Comparison of ENCODE assay signal across 8 cellular contexts in genomic region chr9:34665109-34665380, GRCh38. TPM values are rescaled to one million over a fixed set of nuclear protein-coding genes. Genes with fewer than 3 reads are reported as not detected.
DNase-seq lines count a peak whose midpoint lies in the region; ATAC-seq and TF ChIP-seq lines count a peak whose summit lies in the region.

No MANE protein-coding gene starts in this region.

- peak overlapping the region; percentile 28 to 83 for H3K27ac ChIP-seq in SK-N-SH (ENCODE audit: low read depth in 2 of 2, low read length in 1 of 2)
- no peak overlapping the region for H3K27ac ChIP-seq in HUES6 (ENCODE audit: low read depth, low read length)
- peak overlapping the region; percentile 73 for H3K27ac ChIP-seq in duodenal mucosa (ENCODE audit: low read depth, low read length)

- peak overlapping the region; percentile 92 for H3K4me2 ChIP-seq in SK-N-SH

- H3K36me3 Mint-ChIP-seq in osteocyte (ENCODE audit: unreplicated experiment): peaks cover 4% of the 10 kb centered on the region

- no peaks in the 10 kb centered on the region for H3K27me3 Mint-ChIP-seq in osteocyte (ENCODE audit: unreplicated experiment)

- no peaks in the 10 kb centered on the region for H3K9me2 ChIP-seq in SK-N-SH

- peak overlapping the region; percentile 88 for H3K4me3 Mint-ChIP-seq in osteocyte (ENCODE audit: unreplicated experiment)

- TF ChIP-seq RAD21 in SK-N-SH (IDR thresholded peaks at IDR 0.05; ENCODE audit: low read length): no peak

- H3K9me3 Mint-ChIP-seq in osteocyte (ENCODE audit: unreplicated experiment): no peaks in the 10 kb centered on the region

- no peaks in the 10 kb centered on the region for H3K27me3 ChIP-seq in SK-N-SH (ENCODE audit: insufficient read depth)
- H3K27me3 ChIP-seq in HUES6 (ENCODE audit: control insufficient read depth, insufficient read depth, low read length): no peaks in the 10 kb centered on the region
- H3K27me3 ChIP-seq in duodenal mucosa (ENCODE audit: control insufficient read depth in 1 of 2, insufficient read depth in 2 of 2, low read length in 2 of 2): no peaks in the 10 kb centered on the region

- H3K9me3 ChIP-seq in SK-N-SH (no peaks in the 10 kb centered on the region), HUES6 (ENCODE audit: control insufficient read depth, insufficient read depth, low read depth, low read length) (peaks cover 8% of the 10 kb centered on the region; the same call in 1 of the 2 replicates), duodenal mucosa (ENCODE audit: control insufficient read depth in 1 of 2, low read length in 2 of 2) (no peaks in the 10 kb centered on the region)

- no peaks in the 10 kb centered on the region for H4K20me1 ChIP-seq in SK-N-SH (ENCODE audit: insufficient read depth)

- POLR2A ChIA-PET in SK-N-SH (lab: Yijun Ruan, JAX): interaction anchor here (0.7 to 1.6 kb wide), 5 partner anchors 11 to 28 kb away, joined by 3 to 10 read pairs (median 5); partner anchors contain the start of genes GALT and SIGMAR1

- H2AFZ ChIP-seq in SK-N-SH (ENCODE audit: low read depth): peak overlapping the region; percentile 86; the same call in 1 of the 2 replicates

- H3K4me1 ChIP-seq in SK-N-SH (ENCODE audit: control insufficient read depth in 1 of 2, insufficient read depth in 2 of 2, low read depth in 1 of 2, low read length in 1 of 2) (peaks cover 8 to 12% of the 10 kb centered on the region in 2 experiments; a peak in 3 of 4 replicates), HUES6 (ENCODE audit: control insufficient read depth, insufficient read depth, low read length) (peaks cover 4% of the 10 kb centered on the region; the same call in 1 of the 2 replicates), duodenal mucosa (ENCODE audit: control insufficient read depth in 1 of 2, insufficient read depth in 2 of 2, low read length in 2 of 2) (peaks cover 15 to 18% of the 10 kb centered on the region in 2 donors)

- no peak for TF ChIP-seq EP300 in SK-N-SH (IDR thresholded peaks at IDR 0.05; ENCODE audit: borderline replicate concordance in 1 of 2, low read depth in 1 of 2, low read length in 1 of 2)

- CTCF ChIA-PET in SK-N-SH (lab: Yijun Ruan, JAX): interaction anchor here (0.6 to 8.1 kb wide), 16 partner anchors 9 to 1031 kb away, joined by 3 to 56 read pairs (median 5); partner anchors contain the start of genes ARID3C, CCL19, GALT and IL11RA

- H3K9ac ChIP-seq in SK-N-SH: peak overlapping the region; percentile 56; the same call in 1 of the 2 replicates
- peak overlapping the region; percentile 36 for H3K9ac ChIP-seq in HUES6 (ENCODE audit: low read length)
- peak overlapping the region; percentile 63 to 77 for H3K9ac ChIP-seq in duodenal mucosa (ENCODE audit: low read depth in 1 of 2, low read length in 2 of 2)

- no peak for DNase-seq in SK-N-SH
- DNase-seq in osteocyte (ENCODE audit: extremely low spot score, unreplicated experiment): no peak
- no peak for DNase-seq in NCI-H1105 treated with DMSO at 0.1 percent for 48 hours (lab: John Stamatoyannopoulos, UW)
- no peak for DNase-seq in AG08396 (ENCODE audit: low spot score)
- no peak for DNase-seq in putamen (ENCODE audit: low spot score)

- peaks cover 20% of the 10 kb centered on the region; the same call in 1 of the 2 replicates for H3K79me2 ChIP-seq in SK-N-SH (ENCODE audit: insufficient read depth)

- H3K4me1 Mint-ChIP-seq in osteocyte (ENCODE audit: unreplicated experiment): peaks cover 11% of the 10 kb centered on the region

- ATAC-seq in SK-N-SH treated with all-trans-retinoic acid at 6 μM for 48 hours: no peak; the same call in 2 of the 3 replicates

- peak overlapping the region; percentile 97 for H3K27ac Mint-ChIP-seq in osteocyte (ENCODE audit: unreplicated experiment)

- peak overlapping the region; percentile 64 to 80 for H3K4me3 ChIP-seq in SK-N-SH (ENCODE audit: low read depth in 2 of 2, low read length in 1 of 2)
- H3K4me3 ChIP-seq in HUES6 (ENCODE audit: low read depth, low read length): peak overlapping the region; percentile 82
- H3K4me3 ChIP-seq in duodenal mucosa (ENCODE audit: low read depth in 1 of 2, low read length in 2 of 2): peak overlapping the region; percentile 66 to 68

- WGBS in SK-N-SH (ENCODE audit: low lambda C conversion rate): no CpG with 5 or more reads among the region's 20 CpGs

- H3F3A ChIP-seq in SK-N-SH (replicated peaks; ENCODE audit: insufficient read depth): peaks cover 13% of the 10 kb centered on the region

- TF ChIP-seq CTCF in SK-N-SH (IDR thresholded peaks at IDR 0.05): no peak
- TF ChIP-seq CTCF in osteocyte (IDR thresholded peaks at IDR 0.05): no peak

- peaks cover 0 to 2% of the 10 kb centered on the region in 2 experiments for H3K36me3 ChIP-seq in SK-N-SH (replicated peaks in 1 of 2; ENCODE audit: control insufficient read depth in 1 of 2, insufficient read depth in 2 of 2, low read length in 1 of 2)
- peaks cover 12% of the 10 kb centered on the region for H3K36me3 ChIP-seq in HUES6 (ENCODE audit: control insufficient read depth, insufficient read depth, low read length)
- no peaks in the 10 kb centered on the region for H3K36me3 ChIP-seq in duodenal mucosa (ENCODE audit: control insufficient read depth in 1 of 2, insufficient read depth in 2 of 2, low read length in 2 of 2)

TF ChIP-seq in SK-N-SH, 30 proteins besides CTCF, POLR2A, EP300 and RAD21:
- TF ChIP-seq EZH2phosphoT487 (IDR thresholded peaks at IDR 0.05; ENCODE audit: borderline replicate concordance, low read depth) (no peak), MAX (IDR thresholded peaks at IDR 0.05; ENCODE audit: low read depth) (0 out of 2 replicates have a peak, but pooled peaks have one; percentile 15), MXI1 (IDR thresholded peaks at IDR 0.05; ENCODE audit: low read depth, low read length) (0 out of 2 replicates have a peak, but pooled peaks have one; percentile 20)
TF ChIP-seq in SK-N-SH: peak in this region for 2.

TF ChIP-seq in SK-N-SH treated with all-trans-retinoic acid at 6 μM for 48 hours, 23 proteins besides CTCF, POLR2A, EP300 and RAD21 (continues in another document):
- no peak for TF ChIP-seq SNAI2 (CRISPR knock-in tag; IDR thresholded peaks at IDR 0.05)
- TF ChIP-seq ESRRG (CRISPR knock-in tag; IDR thresholded peaks at IDR 0.05): no peak
- no peak for TF ChIP-seq ISL1 (CRISPR knock-in tag; IDR thresholded peaks at IDR 0.05)
- no peak for TF ChIP-seq ZFP3 (CRISPR knock-in tag; IDR thresholded peaks at IDR 0.05)
- no peak for TF ChIP-seq ZNF70 (CRISPR knock-in tag; IDR thresholded peaks at IDR 0.05)
- TF ChIP-seq PPARA (CRISPR knock-in tag; IDR thresholded peaks at IDR 0.05; ENCODE audit: borderline replicate concordance): no peak
- no peak for TF ChIP-seq RARB (CRISPR knock-in tag; IDR thresholded peaks at IDR 0.05)
- TF ChIP-seq CSDC2 (CRISPR knock-in tag; IDR thresholded peaks at IDR 0.05): no peak
- TF ChIP-seq, protein P1, sequence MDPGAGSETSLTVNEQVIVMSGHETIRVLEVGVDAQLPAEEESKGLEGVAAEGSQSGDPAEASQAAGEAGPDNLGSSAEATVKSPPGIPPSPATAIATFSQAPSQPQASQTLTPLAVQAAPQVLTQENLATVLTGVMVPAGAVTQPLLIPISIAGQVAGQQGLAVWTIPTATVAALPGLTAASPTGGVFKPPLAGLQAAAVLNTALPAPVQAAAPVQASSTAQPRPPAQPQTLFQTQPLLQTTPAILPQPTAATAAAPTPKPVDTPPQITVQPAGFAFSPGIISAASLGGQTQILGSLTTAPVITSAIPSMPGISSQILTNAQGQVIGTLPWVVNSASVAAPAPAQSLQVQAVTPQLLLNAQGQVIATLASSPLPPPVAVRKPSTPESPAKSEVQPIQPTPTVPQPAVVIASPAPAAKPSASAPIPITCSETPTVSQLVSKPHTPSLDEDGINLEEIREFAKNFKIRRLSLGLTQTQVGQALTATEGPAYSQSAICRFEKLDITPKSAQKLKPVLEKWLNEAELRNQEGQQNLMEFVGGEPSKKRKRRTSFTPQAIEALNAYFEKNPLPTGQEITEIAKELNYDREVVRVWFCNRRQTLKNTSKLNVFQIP (CRISPR knock-in tag; IDR thresholded peaks at IDR 0.05; ENCODE audit: borderline replicate concordance, low read depth): no peak
- no peak for TF ChIP-seq ZC3H10 (CRISPR knock-in tag; IDR thresholded peaks at IDR 0.05)
- TF ChIP-seq ZFP30 (CRISPR knock-in tag; IDR thresholded peaks at IDR 0.05): no peak
- no peak for TF ChIP-seq TOX (CRISPR knock-in tag; IDR thresholded peaks at IDR 0.05; ENCODE audit: borderline replicate concordance)
- TF ChIP-seq, protein P2, sequence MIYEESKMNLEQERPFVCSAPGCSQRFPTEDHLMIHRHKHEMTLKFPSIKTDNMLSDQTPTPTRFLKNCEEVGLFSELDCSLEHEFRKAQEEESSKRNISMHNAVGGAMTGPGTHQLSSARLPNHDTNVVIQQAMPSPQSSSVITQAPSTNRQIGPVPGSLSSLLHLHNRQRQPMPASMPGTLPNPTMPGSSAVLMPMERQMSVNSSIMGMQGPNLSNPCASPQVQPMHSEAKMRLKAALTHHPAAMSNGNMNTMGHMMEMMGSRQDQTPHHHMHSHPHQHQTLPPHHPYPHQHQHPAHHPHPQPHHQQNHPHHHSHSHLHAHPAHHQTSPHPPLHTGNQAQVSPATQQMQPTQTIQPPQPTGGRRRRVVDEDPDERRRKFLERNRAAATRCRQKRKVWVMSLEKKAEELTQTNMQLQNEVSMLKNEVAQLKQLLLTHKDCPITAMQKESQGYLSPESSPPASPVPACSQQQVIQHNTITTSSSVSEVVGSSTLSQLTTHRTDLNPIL (CRISPR knock-in tag; IDR thresholded peaks at IDR 0.05; ENCODE audit: low read depth): no peak

RNA-seq across cellular contexts. Expression of gene CCL27, which starts 2.6 kb away (rescaled TPM):
- polyA plus RNA-seq in SK-N-SH (2012; rRNA removed): 0.10 TPM in 1 of 2 replicates, not detected in the other
- 0.09 and 0.16 TPM in 2 replicates for polyA plus RNA-seq in SK-N-SH (2012; cell fraction: cytosol; rRNA removed)
- 0.42 and 0.63 TPM in 2 replicates for polyA plus RNA-seq in SK-N-SH (2012; cell fraction: nucleus; rRNA removed)
- total RNA-seq in osteocyte: 0.78 and 1.1 TPM in 2 replicates

RNA-seq across cellular contexts. Expression of gene IL11RA, which starts 13.1 kb away (rescaled TPM):
- 16.5 and 20.8 TPM in 2 replicates for polyA plus RNA-seq in SK-N-SH (2012; rRNA removed)
- polyA plus RNA-seq in SK-N-SH (2012; cell fraction: cytosol; rRNA removed): 4.0 and 5.5 TPM in 2 replicates
- polyA plus RNA-seq in SK-N-SH (2012; cell fraction: nucleus; rRNA removed): 175 and 189 TPM in 2 replicates
- total RNA-seq in osteocyte: 32.6 and 36.7 TPM in 2 replicates

RNA-seq across cellular contexts. Expression of gene GALT, which starts 18.6 kb away (rescaled TPM):
- 45.9 and 49.1 TPM in 2 replicates for polyA plus RNA-seq in SK-N-SH (2012; rRNA removed)
- polyA plus RNA-seq in SK-N-SH (2012; cell fraction: cytosol; rRNA removed): 9.8 and 13.0 TPM in 2 replicates
- 303 and 342 TPM in 2 replicates for polyA plus RNA-seq in SK-N-SH (2012; cell fraction: nucleus; rRNA removed)
- 57.2 and 58.4 TPM in 2 replicates for total RNA-seq in osteocyte

RNA-seq across cellular contexts. Expression of gene CCL19, which starts 26.0 kb away (rescaled TPM):
- not detected in 2 replicates for polyA plus RNA-seq in SK-N-SH (2012; rRNA removed)
- not detected in 2 replicates for polyA plus RNA-seq in SK-N-SH (2012; cell fraction: cytosol; rRNA removed)
- polyA plus RNA-seq in SK-N-SH (2012; cell fraction: nucleus; rRNA removed): not detected in 2 replicates
- not detected in 2 replicates for total RNA-seq in osteocyte

RNA-seq across cellular contexts. Expression of gene SIGMAR1, which starts 27.5 kb away (rescaled TPM):
- polyA plus RNA-seq in SK-N-SH (2012; rRNA removed): 73.7 and 79.0 TPM in 2 replicates
- polyA plus RNA-seq in SK-N-SH (2012; cell fraction: cytosol; rRNA removed): 50.9 and 78.9 TPM in 2 replicates
- 37.3 and 41.3 TPM in 2 replicates for polyA plus RNA-seq in SK-N-SH (2012; cell fraction: nucleus; rRNA removed)
- total RNA-seq in osteocyte: 71.9 and 76.7 TPM in 2 replicates
